Comparison of ENCODE assay signal across 9 cellular contexts in the genomic region with DNA sequence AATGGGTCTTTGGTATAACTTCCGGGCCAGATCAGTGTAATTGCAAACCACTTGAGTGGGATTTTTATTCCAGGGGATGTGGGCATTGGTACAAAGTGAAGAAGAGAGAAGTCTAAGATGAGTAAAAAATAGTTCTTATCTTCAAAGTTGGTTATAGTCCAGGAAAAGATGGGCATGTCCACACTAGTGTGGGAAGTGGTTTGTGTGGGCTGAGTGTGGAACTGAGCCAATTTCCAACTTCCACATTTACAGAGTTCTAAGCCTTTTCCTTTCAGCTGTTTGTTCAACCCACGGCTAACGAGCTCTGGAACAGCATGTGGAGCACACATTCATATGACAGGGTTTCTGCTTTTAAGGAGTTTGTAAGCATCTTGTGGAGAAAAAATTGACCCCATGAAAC.
DNase-seq lines count a peak whose midpoint lies in the region; ATAC-seq, FAIRE-seq and TF ChIP-seq lines count a peak whose summit lies in the region.
"Had no signal": no experiment of that assay in that cellular context is flagged by ENCODE, and none has a peak within 500 bp of the region (broad histone marks: within the 10 kb centered on the region; RNA-seq: fewer than 3 reads in every experiment).

No MANE protein-coding gene starts in this region.

- H3K4me2 ChIP-seq in PC-3 (ENCODE audit: low read length): no peak overlapping the region

- TF ChIP-seq CTCF in PC-3 (conservative IDR thresholded peaks at IDR 0.05; ENCODE audit: low read depth, low read length): no peak
- TF ChIP-seq CTCF in natural killer cell (IDR thresholded peaks at IDR 0.05): no peak

- POLR2A ChIA-PET in PC-3 (lab: Charles Lee; ENCODE audit: unreplicated experiment): no interaction called here

- FAIRE-seq in GM12891 (lab: Jason Lieb, UNC): peak; percentile 43

- H3K9ac ChIP-seq in PC-3 (ENCODE audit: low read length): no peak overlapping the region

- H3F3A ChIP-seq in PC-3 (ENCODE audit: low read length, unreplicated experiment): no peaks in the 10 kb centered on the region

- H3K27me3 ChIP-seq in PC-3 (ENCODE audit: low read length): no peaks in the 10 kb centered on the region

- CTCF ChIA-PET in PC-3 (lab: Charles Lee): no interaction called here

- no TSS peak for BruUV-seq in PC-3 (replicated peaks; lab: Mats Ljungman, UMichigan)

- no peaks in the 10 kb centered on the region for H3K36me3 ChIP-seq in PC-3 (ENCODE audit: low read depth, low read length)

- no peak overlapping the region for H2AFZ ChIP-seq in PC-3 (ENCODE audit: low read length)

- H3K4me1 ChIP-seq in PC-3 (ENCODE audit: insufficient read depth, low read length): peaks cover 6% of the 10 kb centered on the region; the same call in 1 of the 2 replicates

- H3K9me3 Mint-ChIP-seq in effector memory CD8-positive, alpha-beta T cell: no peaks in the 10 kb centered on the region
- no peaks in the 10 kb centered on the region for H3K9me3 Mint-ChIP-seq in natural killer cell

- H4K20me1 ChIP-seq in PC-3 (ENCODE audit: low read length): no peaks in the 10 kb centered on the region

- H3K27ac ChIP-seq in PC-3 (ENCODE audit: low read length): no peak overlapping the region

- no peak overlapping the region for H3K27ac Mint-ChIP-seq in effector memory CD8-positive, alpha-beta T cell
- H3K27ac Mint-ChIP-seq in natural killer cell: no peak overlapping the region

- no peaks in the 10 kb centered on the region for H3K79me2 ChIP-seq in PC-3 (ENCODE audit: low read length)

- no peak for ATAC-seq in PC-3
- ATAC-seq in effector memory CD8-positive, alpha-beta T cell (replicated peaks): peak; percentile 37
- ATAC-seq in natural killer cell: peak in 2 of 3 donors; percentile 35 to 85
- ATAC-seq in GM21786 (IDR thresholded peaks at IDR 0.05; ENCODE audit: unreplicated experiment): no peak

- H3K36me3 Mint-ChIP-seq in effector memory CD8-positive, alpha-beta T cell (ENCODE audit: insufficient read depth): no peaks in the 10 kb centered on the region
- H3K36me3 Mint-ChIP-seq in natural killer cell: no peaks in the 10 kb centered on the region

- H3K9me3 ChIP-seq in PC-3 (ENCODE audit: low read length): no peaks in the 10 kb centered on the region

- no peaks in the 10 kb centered on the region for H3K27me3 Mint-ChIP-seq in effector memory CD8-positive, alpha-beta T cell
- H3K27me3 Mint-ChIP-seq in natural killer cell (ENCODE audit: low read depth in 2 of 2): peaks cover 12 to 33% of the 10 kb centered on the region in 2 donors

- H3K9me2 ChIP-seq in PC-3 (replicated peaks; ENCODE audit: low read length): no peaks in the 10 kb centered on the region

- H3K4me3 ChIP-seq in PC-3 (ENCODE audit: low read length): no peak overlapping the region

- no peak for TF ChIP-seq POLR2A in GM12891 (IDR thresholded peaks at IDR 0.05; ENCODE audit: low read depth, low read length)

- intact Hi-C loops in PC-3 (cut with micrococcal nuclease): no loop called here
- intact Hi-C loops in natural killer cell (cut with micrococcal nuclease): no loop called here

- no peak overlapping the region for H3K4me3 Mint-ChIP-seq in effector memory CD8-positive, alpha-beta T cell
- no peak overlapping the region for H3K4me3 Mint-ChIP-seq in natural killer cell

- no peak for DNase-seq in GM12891 (ENCODE audit: insufficient read length, low spot score)
- DNase-seq in PC-3: peak; percentile 16
- DNase-seq in effector memory CD8-positive, alpha-beta T cell: no peak
- DNase-seq in natural killer cell: no peak
- no peak for DNase-seq in HuH-7 (ENCODE audit: low spot score)
- DNase-seq in activated naive CD4-positive, alpha-beta T cell treated with anti-CD3 and anti-CD28 coated beads, Interleukin-2, amount 50 U/mL, for 16 hours: no peak
- DNase-seq in stimulated activated CD8-positive, alpha-beta memory T cell treated with anti-CD3 and anti-CD28 coated beads, Interleukin-4, amount 100 ng/mL, for 48 hours: no peak
- DNase-seq: NCI-H524 had no signal

- H3K4me1 Mint-ChIP-seq in effector memory CD8-positive, alpha-beta T cell (ENCODE audit: low read depth in 2 of 2): peaks cover 7 to 11% of the 10 kb centered on the region in 2 donors
- peaks cover 7 to 13% of the 10 kb centered on the region in 2 donors for H3K4me1 Mint-ChIP-seq in natural killer cell

TF ChIP-seq in GM12891, 5 proteins besides CTCF, POLR2A, EP300 and RAD21:
- TF ChIP-seq TAF1 (IDR thresholded peaks at IDR 0.05; ENCODE audit: low read depth, low read length) (no peak), SPI1 (IDR thresholded peaks at IDR 0.05; ENCODE audit: low read depth, low read length) (0 out of 2 replicates have a peak, but pooled peaks have one; percentile 29), PAX5 (IDR thresholded peaks at IDR 0.05; ENCODE audit: insufficient read depth, low read length, severe bottlenecking) (no peak), POLR2AphosphoS5 (IDR thresholded peaks at IDR 0.05; ENCODE audit: low read depth, low read length) (no peak), POU2F2 (IDR thresholded peaks at IDR 0.05; ENCODE audit: low read depth, low read length) (no peak)

Comparison
In these comparisons a context has a peak if more than half of its experiments do, and no peak if none do; other contexts are left out.
1. ATAC-seq: peak in effector memory CD8-positive, alpha-beta T cell (single experiment) and natural killer cell (2 of 3); none in PC-3 (single experiment) and GM21786 (single experiment).